In the genomic region with DNA sequence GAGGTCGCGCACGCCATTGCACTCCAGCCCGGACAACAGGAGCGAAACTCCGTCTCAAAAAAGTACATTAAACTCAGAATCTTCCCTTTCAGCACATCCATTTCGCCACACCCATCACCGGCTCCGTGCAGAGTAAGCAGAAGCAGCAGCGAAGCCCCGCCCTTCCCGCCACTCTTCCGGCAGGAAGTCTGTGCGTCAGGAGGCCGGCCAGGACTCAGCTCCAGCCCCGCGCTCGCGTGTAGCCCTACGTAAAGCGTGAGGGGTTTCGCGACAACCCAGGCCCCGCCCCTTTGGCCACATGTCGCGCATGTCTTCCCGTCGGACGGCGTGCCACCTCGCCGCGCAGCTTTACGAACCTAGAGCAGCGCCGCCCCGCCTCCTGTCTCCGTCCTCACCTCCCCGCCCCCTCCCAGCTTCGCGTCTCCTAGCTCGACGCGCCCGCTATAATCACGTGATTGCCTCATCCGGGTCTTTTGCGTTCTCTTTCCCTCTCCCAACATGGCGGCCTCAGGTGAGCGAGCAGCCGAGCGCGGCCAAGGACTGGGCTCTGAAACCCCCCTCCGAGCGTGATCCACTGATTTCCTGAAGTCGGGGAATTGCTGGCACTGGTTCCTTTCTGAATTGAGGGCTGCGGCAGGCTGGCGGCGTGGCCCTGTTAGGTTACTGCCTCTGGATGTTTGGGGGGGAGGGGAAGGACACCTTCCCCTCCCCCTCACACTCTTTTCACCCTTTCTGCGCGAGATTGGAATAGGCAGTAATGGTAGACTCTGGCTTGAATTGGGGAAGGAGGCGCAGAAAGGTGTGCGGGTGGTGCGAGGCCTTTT, we compare ENCODE assay signal across 8 cellular contexts. TPM values are rescaled to one million over a fixed set of nuclear protein-coding genes. Genes with fewer than 3 reads are reported as not detected.
DNase-seq lines count a peak whose midpoint lies in the region; ATAC-seq and TF ChIP-seq lines count a peak whose summit lies in the region.

Gene EIF4B, plus strand, starts transcription at position 471 of the 824 bp plus-strand sequence. Its CDS starts 28 bp downstream, at position 499.

- no peaks in the 10 kb centered on the region for H3K27me3 Mint-ChIP-seq in dendritic cell treated with granulocyte-macrophage colony-stimulating factor and Interleukin-4, amounts not matched to agents 40 ng/mL and 50 ng/mL, for 4 days

- peaks cover 44% of the 10 kb centered on the region for H3K36me3 Mint-ChIP-seq in dendritic cell treated with granulocyte-macrophage colony-stimulating factor and Interleukin-4, amounts not matched to agents 40 ng/mL and 50 ng/mL, for 4 days (ENCODE audit: low read depth)

- H3K27me3 ChIP-seq in left lung = peaks cover 0 to 2% of the 10 kb centered on the region in 2 donors

- intact Hi-C loops in dendritic cell treated with granulocyte-macrophage colony-stimulating factor and Interleukin-4, amounts not matched to agents 40 ng/mL and 50 ng/mL, for 4 days (cut with micrococcal nuclease) = no loop called here
- intact Hi-C loops in left lung (cut with DNase I) = no loop called here

- H3K27ac ChIP-seq in C4-2B (peak within 1 kb of the TSS; percentile 100), left lung (peak within 1 kb of the TSS; percentile 86 to 89)

- DNase-seq in NCI-H774 (lab: John Stamatoyannopoulos, UW) (peak; percentile 100), left lung (peak; percentile 100)
- peak; percentile 99 to 100 for DNase-seq in activated CD4-positive, alpha-beta T cell treated with anti-CD3 and anti-CD28 coated beads, Interleukin-2, amount 50 U/mL, for 4 hours
- peak; percentile 98 to 99 for DNase-seq in stimulated activated CD4-positive, alpha-beta T cell treated with anti-CD3 and anti-CD28 coated beads, Interleukin-2, amount 100 ng/mL, for 48 hours

- H3K4me1 ChIP-seq in left lung = peaks cover 16 to 49% of the 10 kb centered on the region in 2 donors

- TF ChIP-seq CTCF in C4-2B (conservative IDR thresholded peaks at IDR 0.05) (no peak), left lung (IDR thresholded peaks at IDR 0.05) (no peak)

- no peaks in the 10 kb centered on the region for H3K9me3 ChIP-seq in left lung

- H3K4me3 Mint-ChIP-seq in dendritic cell treated with granulocyte-macrophage colony-stimulating factor and Interleukin-4, amounts not matched to agents 40 ng/mL and 50 ng/mL, for 4 days = peak within 1 kb of the TSS; percentile 94

- H3K4me3 ChIP-seq in left lung = peak within 1 kb of the TSS; percentile 68 to 79

- peaks cover 29% of the 10 kb centered on the region for H3K4me1 Mint-ChIP-seq in dendritic cell treated with granulocyte-macrophage colony-stimulating factor and Interleukin-4, amounts not matched to agents 40 ng/mL and 50 ng/mL, for 4 days (ENCODE audit: low read depth)

- H3K27ac Mint-ChIP-seq in dendritic cell treated with granulocyte-macrophage colony-stimulating factor and Interleukin-4, amounts not matched to agents 40 ng/mL and 50 ng/mL, for 4 days = peak within 1 kb of the TSS; percentile 99

- H3K36me3 ChIP-seq in left lung = peaks cover 0 to 25% of the 10 kb centered on the region in 2 donors

- no peaks in the 10 kb centered on the region for H3K9me3 Mint-ChIP-seq in dendritic cell treated with granulocyte-macrophage colony-stimulating factor and Interleukin-4, amounts not matched to agents 40 ng/mL and 50 ng/mL, for 4 days

- ATAC-seq in GM19395 (IDR thresholded peaks at IDR 0.05; ENCODE audit: unreplicated experiment) (peak; percentile 95), HG03565 (IDR thresholded peaks at IDR 0.05; ENCODE audit: unreplicated experiment) (peak; percentile 84), left lung (peak; percentile 95)

RNA-seq across cellular contexts. Expression of gene EIF4B, which starts in this region (rescaled TPM):
- total RNA-seq in left lung = 100 to 1,000 TPM; 326 to 378 TPM

Comparison
In these comparisons a context has a peak if more than half of its experiments do, and no peak if none do; other contexts are left out.
1. Peak in every context shown above with its lines: DNase-seq, ATAC-seq, H3K4me3 ChIP-seq and H3K27ac ChIP-seq.